Comparison of ENCODE assay signal across 1 cellular context in the genomic region with DNA sequence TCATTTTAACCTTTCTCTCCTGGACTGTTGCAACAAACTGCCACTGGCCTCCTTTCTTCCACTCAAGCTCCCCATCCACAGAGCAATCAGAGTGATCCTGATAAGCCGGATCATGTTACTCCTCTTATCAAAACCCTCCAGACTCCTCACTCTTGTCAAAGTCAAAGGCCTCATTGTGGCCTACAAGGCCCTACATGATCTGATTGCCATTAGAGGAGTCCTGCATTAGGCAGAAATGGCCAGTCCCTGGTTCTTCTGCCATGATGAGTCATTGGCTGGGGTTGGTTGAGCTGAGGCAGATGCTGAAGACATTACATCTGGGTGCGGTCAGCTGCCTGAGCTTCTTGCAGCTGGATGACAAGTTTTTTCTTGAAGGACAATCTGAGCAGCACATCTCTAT.
TF ChIP-seq lines count a peak whose summit lies in the region.

No MANE protein-coding gene starts in this region.

TF ChIP-seq in K562, 482 proteins besides CTCF, POLR2A, EP300 and RAD21 (continued from another document and continues in another):
- TF ChIP-seq ZNF592 (IDR thresholded peaks at IDR 0.05) (no peak), ZBTB11 (CRISPR knock-in tag; IDR thresholded peaks at IDR 0.05) (peak in 1 of 3 experiments; percentile 46; a peak in 1 of 6 replicates), FIP1L1 (IDR thresholded peaks at IDR 0.05; ENCODE audit: low read depth, low read length, poor library complexity, severe bottlenecking) (no peak), EHMT2 (IDR thresholded peaks at IDR 0.05) (peak; percentile 37; the same call in 1 of the 2 replicates), TCFL5 (CRISPR knock-in tag; conservative IDR thresholded peaks at IDR 0.05) (no peak), HMGN3 (IDR thresholded peaks at IDR 0.05; ENCODE audit: borderline replicate concordance, extremely low read depth, insufficient read length, low read depth, low read length) (no peak), KDM1A (IDR thresholded peaks at IDR 0.05) (peak; percentile 81 to 85), NONO (IDR thresholded peaks at IDR 0.05; ENCODE audit: low read depth in 2 of 2, low read length in 1 of 2) (no peak), CBFA2T3 (IDR thresholded peaks at IDR 0.05) (peak; percentile 92), ATF4 (CRISPR knock-in tag; IDR thresholded peaks at IDR 0.05) (no peak), ARID3A (IDR thresholded peaks at IDR 0.05; ENCODE audit: borderline replicate concordance, low read depth, low read length) (no peak), ZNF175 (CRISPR knock-in tag; IDR thresholded peaks at IDR 0.05; ENCODE audit: low read depth) (peak; percentile 69; the same call in 1 of the 2 replicates), PRMT5 (CRISPR knock-in tag; IDR thresholded peaks at IDR 0.05) (no peak), ATF2 (CRISPR knock-in tag; IDR thresholded peaks at IDR 0.05) (no peak), FOXJ2 (tag; IDR thresholded peaks at IDR 0.05) (no peak), ZBTB17 (CRISPR knock-in tag; IDR thresholded peaks at IDR 0.05) (no peak), TAL1 (IDR thresholded peaks at IDR 0.05) (peak; percentile 89), RFX5 (IDR thresholded peaks at IDR 0.05; ENCODE audit: low read depth, low read length) (no peak), PTBP1 (IDR thresholded peaks at IDR 0.05; ENCODE audit: low read depth, low read length) (no peak), ZNF217 (CRISPR knock-in tag; IDR thresholded peaks at IDR 0.05) (no peak), TAF1 (IDR thresholded peaks at IDR 0.05; ENCODE audit: control insufficient read depth, extremely low read depth, insufficient read depth, low read length, severe bottlenecking) (no peak), CREBBP (IDR thresholded peaks at IDR 0.05; ENCODE audit: low read depth, low read length) (no peak), ZNF830 (CRISPR knock-in tag; IDR thresholded peaks at IDR 0.05) (no peak), SIX5 (IDR thresholded peaks at IDR 0.05; ENCODE audit: borderline replicate concordance in 1 of 2, insufficient read depth in 1 of 2, low read depth in 1 of 2, low read length in 2 of 2) (no peak), ZNF253 (CRISPR knock-in tag; conservative IDR thresholded peaks at IDR 0.05) (no peak), HMG20B (CRISPR knock-in tag; IDR thresholded peaks at IDR 0.05) (no peak), ZSCAN32 (CRISPR knock-in tag; IDR thresholded peaks at IDR 0.05) (no peak), HMBOX1 (IDR thresholded peaks at IDR 0.05) (no peak), RCOR1 (IDR thresholded peaks at IDR 0.05; ENCODE audit: borderline replicate concordance in 1 of 2, low read depth in 2 of 2, low read length in 2 of 2) (peak; percentile 76 to 89; a peak in 3 of 4 replicates), TBP (optimal IDR thresholded peaks at IDR 0.05; ENCODE audit: low read depth, low read length) (no peak)
- TF ChIP-seq, protein P1, sequence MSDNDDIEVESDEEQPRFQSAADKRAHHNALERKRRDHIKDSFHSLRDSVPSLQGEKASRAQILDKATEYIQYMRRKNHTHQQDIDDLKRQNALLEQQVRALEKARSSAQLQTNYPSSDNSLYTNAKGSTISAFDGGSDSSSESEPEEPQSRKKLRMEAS (CRISPR knock-in tag; IDR thresholded peaks at IDR 0.05): no peak
- TF ChIP-seq, protein P2, sequence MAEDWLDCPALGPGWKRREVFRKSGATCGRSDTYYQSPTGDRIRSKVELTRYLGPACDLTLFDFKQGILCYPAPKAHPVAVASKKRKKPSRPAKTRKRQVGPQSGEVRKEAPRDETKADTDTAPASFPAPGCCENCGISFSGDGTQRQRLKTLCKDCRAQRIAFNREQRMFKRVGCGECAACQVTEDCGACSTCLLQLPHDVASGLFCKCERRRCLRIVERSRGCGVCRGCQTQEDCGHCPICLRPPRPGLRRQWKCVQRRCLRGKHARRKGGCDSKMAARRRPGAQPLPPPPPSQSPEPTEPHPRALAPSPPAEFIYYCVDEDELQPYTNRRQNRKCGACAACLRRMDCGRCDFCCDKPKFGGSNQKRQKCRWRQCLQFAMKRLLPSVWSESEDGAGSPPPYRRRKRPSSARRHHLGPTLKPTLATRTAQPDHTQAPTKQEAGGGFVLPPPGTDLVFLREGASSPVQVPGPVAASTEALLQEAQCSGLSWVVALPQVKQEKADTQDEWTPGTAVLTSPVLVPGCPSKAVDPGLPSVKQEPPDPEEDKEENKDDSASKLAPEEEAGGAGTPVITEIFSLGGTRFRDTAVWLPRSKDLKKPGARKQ (CRISPR knock-in tag; IDR thresholded peaks at IDR 0.05): no peak
- TF ChIP-seq, protein P3, sequence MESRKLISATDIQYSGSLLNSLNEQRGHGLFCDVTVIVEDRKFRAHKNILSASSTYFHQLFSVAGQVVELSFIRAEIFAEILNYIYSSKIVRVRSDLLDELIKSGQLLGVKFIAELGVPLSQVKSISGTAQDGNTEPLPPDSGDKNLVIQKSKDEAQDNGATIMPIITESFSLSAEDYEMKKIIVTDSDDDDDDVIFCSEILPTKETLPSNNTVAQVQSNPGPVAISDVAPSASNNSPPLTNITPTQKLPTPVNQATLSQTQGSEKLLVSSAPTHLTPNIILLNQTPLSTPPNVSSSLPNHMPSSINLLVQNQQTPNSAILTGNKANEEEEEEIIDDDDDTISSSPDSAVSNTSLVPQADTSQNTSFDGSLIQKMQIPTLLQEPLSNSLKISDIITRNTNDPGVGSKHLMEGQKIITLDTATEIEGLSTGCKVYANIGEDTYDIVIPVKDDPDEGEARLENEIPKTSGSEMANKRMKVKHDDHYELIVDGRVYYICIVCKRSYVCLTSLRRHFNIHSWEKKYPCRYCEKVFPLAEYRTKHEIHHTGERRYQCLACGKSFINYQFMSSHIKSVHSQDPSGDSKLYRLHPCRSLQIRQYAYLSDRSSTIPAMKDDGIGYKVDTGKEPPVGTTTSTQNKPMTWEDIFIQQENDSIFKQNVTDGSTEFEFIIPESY (CRISPR knock-in tag; IDR thresholded peaks at IDR 0.05): no peak
